In the genomic region with DNA sequence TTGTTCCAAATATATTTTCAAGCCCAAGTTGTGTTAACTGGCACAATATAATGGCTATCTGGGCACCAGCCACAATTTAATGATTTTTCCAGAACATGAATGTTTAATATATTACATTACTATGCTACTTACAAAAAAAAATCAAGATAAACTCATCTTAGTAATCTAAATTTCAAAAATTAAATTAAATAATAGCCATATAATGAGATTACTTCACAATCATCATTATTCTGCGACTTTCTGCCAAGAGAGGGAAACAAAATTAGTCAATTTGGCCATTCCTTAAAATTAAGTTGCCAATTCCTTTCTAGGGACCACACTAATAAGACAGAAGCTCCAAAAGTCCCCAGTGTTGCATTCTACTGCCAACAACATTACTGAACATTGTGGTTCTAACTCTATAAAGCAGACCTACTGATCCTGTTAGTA, we compare ENCODE assay signal across 2 cellular contexts.
TF ChIP-seq lines count a peak whose summit lies in the region.

No MANE protein-coding gene starts in this region.

TF ChIP-seq in A549, 52 proteins besides CTCF, POLR2A, EP300 and RAD21 (continued from another document):
- TF ChIP-seq, protein P1, sequence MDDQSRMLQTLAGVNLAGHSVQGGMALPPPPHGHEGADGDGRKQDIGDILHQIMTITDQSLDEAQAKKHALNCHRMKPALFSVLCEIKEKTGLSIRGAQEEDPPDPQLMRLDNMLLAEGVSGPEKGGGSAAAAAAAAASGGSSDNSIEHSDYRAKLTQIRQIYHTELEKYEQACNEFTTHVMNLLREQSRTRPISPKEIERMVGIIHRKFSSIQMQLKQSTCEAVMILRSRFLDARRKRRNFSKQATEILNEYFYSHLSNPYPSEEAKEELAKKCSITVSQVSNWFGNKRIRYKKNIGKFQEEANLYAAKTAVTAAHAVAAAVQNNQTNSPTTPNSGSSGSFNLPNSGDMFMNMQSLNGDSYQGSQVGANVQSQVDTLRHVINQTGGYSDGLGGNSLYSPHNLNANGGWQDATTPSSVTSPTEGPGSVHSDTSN (IDR thresholded peaks at IDR 0.05): no peak
- TF ChIP-seq HOXB13 (CRISPR knock-in tag; IDR thresholded peaks at IDR 0.05; ENCODE audit: low read depth) (no peak), MYC (IDR thresholded peaks at IDR 0.05; ENCODE audit: borderline replicate concordance, low read length) (no peak), JUN (IDR thresholded peaks at IDR 0.05) (no peak), RFX5 (IDR thresholded peaks at IDR 0.05) (no peak), RARB (CRISPR knock-in tag; IDR thresholded peaks at IDR 0.05) (no peak), CBX8 (IDR thresholded peaks at IDR 0.05) (no peak), NFE2L2 (conservative IDR thresholded peaks at IDR 0.05; ENCODE audit: low read length) (no peak), CHD2 (IDR thresholded peaks at IDR 0.05; ENCODE audit: low read length, partially characterized antibody) (no peak), ZC3H11A (IDR thresholded peaks at IDR 0.05) (no peak), RNF2 (IDR thresholded peaks at IDR 0.05; ENCODE audit: borderline replicate concordance, low read depth) (no peak), KDM5A (IDR thresholded peaks at IDR 0.05) (no peak)
- TF ChIP-seq, protein P2, sequence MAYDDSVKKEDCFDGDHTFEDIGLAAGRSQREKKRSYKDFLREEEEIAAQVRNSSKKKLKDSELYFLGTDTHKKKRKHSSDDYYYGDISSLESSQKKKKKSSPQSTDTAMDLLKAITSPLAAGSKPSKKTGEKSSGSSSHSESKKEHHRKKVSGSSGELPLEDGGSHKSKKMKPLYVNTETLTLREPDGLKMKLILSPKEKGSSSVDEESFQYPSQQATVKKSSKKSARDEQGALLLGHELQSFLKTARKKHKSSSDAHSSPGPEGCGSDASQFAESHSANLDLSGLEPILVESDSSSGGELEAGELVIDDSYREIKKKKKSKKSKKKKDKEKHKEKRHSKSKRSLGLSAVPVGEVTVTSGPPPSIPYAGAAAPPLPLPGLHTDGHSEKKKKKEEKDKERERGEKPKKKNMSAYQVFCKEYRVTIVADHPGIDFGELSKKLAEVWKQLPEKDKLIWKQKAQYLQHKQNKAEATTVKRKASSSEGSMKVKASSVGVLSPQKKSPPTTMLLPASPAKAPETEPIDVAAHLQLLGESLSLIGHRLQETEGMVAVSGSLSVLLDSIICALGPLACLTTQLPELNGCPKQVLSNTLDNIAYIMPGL (CRISPR knock-in tag; IDR thresholded peaks at IDR 0.05; ENCODE audit: borderline replicate concordance): no peak
- TF ChIP-seq, protein P3, sequence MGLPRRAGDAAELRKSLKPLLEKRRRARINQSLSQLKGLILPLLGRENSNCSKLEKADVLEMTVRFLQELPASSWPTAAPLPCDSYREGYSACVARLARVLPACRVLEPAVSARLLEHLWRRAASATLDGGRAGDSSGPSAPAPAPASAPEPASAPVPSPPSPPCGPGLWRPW (IDR thresholded peaks at IDR 0.05): no peak

TF ChIP-seq in HCT116, 20 proteins besides CTCF, POLR2A, EP300 and RAD21 (continued from another document):
- TF ChIP-seq, protein P4, sequence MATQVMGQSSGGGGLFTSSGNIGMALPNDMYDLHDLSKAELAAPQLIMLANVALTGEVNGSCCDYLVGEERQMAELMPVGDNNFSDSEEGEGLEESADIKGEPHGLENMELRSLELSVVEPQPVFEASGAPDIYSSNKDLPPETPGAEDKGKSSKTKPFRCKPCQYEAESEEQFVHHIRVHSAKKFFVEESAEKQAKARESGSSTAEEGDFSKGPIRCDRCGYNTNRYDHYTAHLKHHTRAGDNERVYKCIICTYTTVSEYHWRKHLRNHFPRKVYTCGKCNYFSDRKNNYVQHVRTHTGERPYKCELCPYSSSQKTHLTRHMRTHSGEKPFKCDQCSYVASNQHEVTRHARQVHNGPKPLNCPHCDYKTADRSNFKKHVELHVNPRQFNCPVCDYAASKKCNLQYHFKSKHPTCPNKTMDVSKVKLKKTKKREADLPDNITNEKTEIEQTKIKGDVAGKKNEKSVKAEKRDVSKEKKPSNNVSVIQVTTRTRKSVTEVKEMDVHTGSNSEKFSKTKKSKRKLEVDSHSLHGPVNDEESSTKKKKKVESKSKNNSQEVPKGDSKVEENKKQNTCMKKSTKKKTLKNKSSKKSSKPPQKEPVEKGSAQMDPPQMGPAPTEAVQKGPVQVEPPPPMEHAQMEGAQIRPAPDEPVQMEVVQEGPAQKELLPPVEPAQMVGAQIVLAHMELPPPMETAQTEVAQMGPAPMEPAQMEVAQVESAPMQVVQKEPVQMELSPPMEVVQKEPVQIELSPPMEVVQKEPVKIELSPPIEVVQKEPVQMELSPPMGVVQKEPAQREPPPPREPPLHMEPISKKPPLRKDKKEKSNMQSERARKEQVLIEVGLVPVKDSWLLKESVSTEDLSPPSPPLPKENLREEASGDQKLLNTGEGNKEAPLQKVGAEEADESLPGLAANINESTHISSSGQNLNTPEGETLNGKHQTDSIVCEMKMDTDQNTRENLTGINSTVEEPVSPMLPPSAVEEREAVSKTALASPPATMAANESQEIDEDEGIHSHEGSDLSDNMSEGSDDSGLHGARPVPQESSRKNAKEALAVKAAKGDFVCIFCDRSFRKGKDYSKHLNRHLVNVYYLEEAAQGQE (IDR thresholded peaks at IDR 0.05; ENCODE audit: low read depth): no peak
- no peak for TF ChIP-seq SRF (IDR thresholded peaks at IDR 0.05; ENCODE audit: low read depth)
- TF ChIP-seq, protein P5, sequence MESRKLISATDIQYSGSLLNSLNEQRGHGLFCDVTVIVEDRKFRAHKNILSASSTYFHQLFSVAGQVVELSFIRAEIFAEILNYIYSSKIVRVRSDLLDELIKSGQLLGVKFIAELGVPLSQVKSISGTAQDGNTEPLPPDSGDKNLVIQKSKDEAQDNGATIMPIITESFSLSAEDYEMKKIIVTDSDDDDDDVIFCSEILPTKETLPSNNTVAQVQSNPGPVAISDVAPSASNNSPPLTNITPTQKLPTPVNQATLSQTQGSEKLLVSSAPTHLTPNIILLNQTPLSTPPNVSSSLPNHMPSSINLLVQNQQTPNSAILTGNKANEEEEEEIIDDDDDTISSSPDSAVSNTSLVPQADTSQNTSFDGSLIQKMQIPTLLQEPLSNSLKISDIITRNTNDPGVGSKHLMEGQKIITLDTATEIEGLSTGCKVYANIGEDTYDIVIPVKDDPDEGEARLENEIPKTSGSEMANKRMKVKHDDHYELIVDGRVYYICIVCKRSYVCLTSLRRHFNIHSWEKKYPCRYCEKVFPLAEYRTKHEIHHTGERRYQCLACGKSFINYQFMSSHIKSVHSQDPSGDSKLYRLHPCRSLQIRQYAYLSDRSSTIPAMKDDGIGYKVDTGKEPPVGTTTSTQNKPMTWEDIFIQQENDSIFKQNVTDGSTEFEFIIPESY (IDR thresholded peaks at IDR 0.05; ENCODE audit: extremely low read depth, insufficient replicate concordance, low read length): no peak
- TF ChIP-seq EGR1 (IDR thresholded peaks at IDR 0.05; ENCODE audit: low read depth): no peak
- no peak for TF ChIP-seq TCF7L2 (IDR thresholded peaks at IDR 0.05; ENCODE audit: borderline replicate concordance, extremely low read depth, insufficient read depth, insufficient read length)
- no peak for TF ChIP-seq POLR2AphosphoS5 (IDR thresholded peaks at IDR 0.05; ENCODE audit: low read depth, low read length)
- TF ChIP-seq, protein P6, sequence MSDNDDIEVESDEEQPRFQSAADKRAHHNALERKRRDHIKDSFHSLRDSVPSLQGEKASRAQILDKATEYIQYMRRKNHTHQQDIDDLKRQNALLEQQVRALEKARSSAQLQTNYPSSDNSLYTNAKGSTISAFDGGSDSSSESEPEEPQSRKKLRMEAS (IDR thresholded peaks at IDR 0.05): no peak
- TF ChIP-seq SP1 (IDR thresholded peaks at IDR 0.05; ENCODE audit: low read depth): no peak
- TF ChIP-seq, protein P7, sequence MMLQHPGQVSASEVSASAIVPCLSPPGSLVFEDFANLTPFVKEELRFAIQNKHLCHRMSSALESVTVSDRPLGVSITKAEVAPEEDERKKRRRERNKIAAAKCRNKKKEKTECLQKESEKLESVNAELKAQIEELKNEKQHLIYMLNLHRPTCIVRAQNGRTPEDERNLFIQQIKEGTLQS (IDR thresholded peaks at IDR 0.05): no peak
- no peak for TF ChIP-seq EZH2 (IDR thresholded peaks at IDR 0.05)
